ENCODE assay signal across 26 cellular contexts in the genomic region with DNA sequence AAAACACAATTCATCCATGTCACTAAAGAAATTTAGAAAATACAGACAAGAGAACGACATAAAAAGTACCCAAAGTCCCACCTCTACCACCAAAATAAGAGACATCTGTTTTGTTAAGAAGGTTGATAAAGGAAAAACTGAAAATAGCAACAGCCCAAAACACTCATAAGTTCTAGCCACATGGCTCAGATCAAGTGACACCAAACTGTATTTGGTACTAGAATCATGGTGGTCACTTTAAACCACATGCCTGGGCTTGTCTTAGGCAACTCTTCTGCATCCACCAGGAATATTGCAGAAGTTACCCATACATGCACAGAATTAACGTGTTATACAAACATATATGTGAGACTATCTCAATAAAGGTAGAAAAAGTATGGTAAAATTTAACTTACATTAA.
"Had no signal": no experiment of that assay in that cellular context is flagged by ENCODE, and none has a peak within 500 bp of the region (broad histone marks: within the 10 kb centered on the region; RNA-seq: fewer than 3 reads in every experiment).

No MANE protein-coding gene starts in this region.

- H3K4me3 ChIP-seq: adrenal gland, ascending aorta, esophagus muscularis mucosa, gastrocnemius medialis, left ventricle myocardium inferior, pancreas, skin epidermis, stomach, suprapubic skin, transverse colon, uterus had no signal

- DNase-seq: activated CD4-positive, alpha-beta T cell treated with anti-CD3 and anti-CD28 coated beads, Interleukin-2, amount 50 U/mL, for 48 hours; activated CD8-positive, alpha-beta memory T cell treated with anti-CD3 and anti-CD28 coated beads, Interleukin-2, amount 50 U/mL, for 48 hours; activated naive CD4-positive, alpha-beta T cell; activated T-cell treated with anti-CD3 and anti-CD28 coated beads, Interleukin-2, amount 50 U/mL, for 4 hours; adrenal gland; brain microvascular endothelial cell; caudate nucleus; effector memory CD4-positive, alpha-beta T cell; gastrocnemius medialis; hippocampal formation; left ventricle myocardium inferior; nephron progenitor cell; right cardiac atrium; stimulated activated CD4-positive, alpha-beta T cell treated with anti-CD3 and anti-CD28 coated beads, Interleukin-2, amount 100 ng/mL, for 24 hours; stomach; T-helper 9 cell; transverse colon; uterus had no signal

- H3K27me3 ChIP-seq: adrenal gland, ascending aorta, brain microvascular endothelial cell, esophagus muscularis mucosa, gastrocnemius medialis, pancreas, stomach, suprapubic skin, transverse colon, uterus had no signal

- ATAC-seq: activated T-cell treated with anti-CD3 and anti-CD28 coated beads, Interleukin-2, amount 50 U/mL, for 4 hours; gastrocnemius medialis; pancreas; right cardiac atrium; stimulated activated memory B cell treated with anti-CD40 and anti-IgM and Interleukin-4, amounts not matched to agents 10 μg/mL and 1 μg/mL and 100 μg/mL, for 72 hours; WTC11 had no signal

- H3K9me3 ChIP-seq: adrenal gland, ascending aorta, esophagus muscularis mucosa, gastrocnemius medialis, left ventricle myocardium inferior, pancreas, stomach, suprapubic skin, transverse colon, uterus had no signal

- H3K4me1 ChIP-seq: adrenal gland, ascending aorta, esophagus muscularis mucosa, left ventricle myocardium inferior, uterus had no signal

- H3K27ac ChIP-seq: adrenal gland, ascending aorta, brain microvascular endothelial cell, esophagus muscularis mucosa, left ventricle myocardium inferior, pancreas, skin epidermis, stomach, suprapubic skin, transverse colon, uterus had no signal

- FAIRE-seq: endothelial cell of umbilical vein, pancreas had no signal

- H3K36me3 ChIP-seq: adrenal gland, ascending aorta, brain microvascular endothelial cell, esophagus muscularis mucosa, gastrocnemius medialis, left ventricle myocardium inferior, pancreas, stomach, suprapubic skin, transverse colon, uterus had no signal
